Comparison of ENCODE assay signal across 32 cellular contexts in the genomic region with DNA sequence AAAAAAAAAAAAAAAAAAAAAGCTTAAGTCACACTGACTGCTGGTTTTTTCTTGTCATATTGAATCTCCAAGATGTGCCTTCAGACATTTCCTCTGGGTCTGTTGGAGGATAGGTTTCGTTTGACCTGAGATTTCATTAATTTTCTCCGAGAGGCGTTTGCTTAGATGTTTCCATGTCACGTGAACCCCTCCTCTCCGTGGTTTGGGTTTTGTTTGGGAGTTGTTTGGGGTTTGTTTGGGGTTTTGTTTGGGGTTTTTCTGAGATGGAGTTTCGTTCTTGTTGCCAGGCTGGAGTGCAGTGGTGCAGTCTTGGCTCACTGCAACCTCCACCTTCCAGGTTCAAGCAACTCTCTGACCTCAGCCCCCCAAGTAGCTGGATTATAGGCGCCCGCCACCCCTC.
"Had no signal": no experiment of that assay in that cellular context is flagged by ENCODE, and none has a peak within 500 bp of the region (broad histone marks: within the 10 kb centered on the region; RNA-seq: fewer than 3 reads in every experiment).

No MANE protein-coding gene starts in this region.

- H3K4me3 ChIP-seq: MG63, Peyer's patch, SJSA1 had no signal

- H3K9me2 ChIP-seq: SK-N-SH had no signal

- ATAC-seq: PC-3 had no signal

- H3K9ac ChIP-seq: SK-N-SH had no signal

- H3K27me3 ChIP-seq: Peyer's patch, SJSA1 had no signal

- DNase-seq: MG63, NCI-H1048, NCI-H1092 treated with DMSO at 0.1 percent for 48 hours, NCI-H1105 treated with DMSO at 0.1 percent for 48 hours, NCI-H1417, NCI-H1436, NCI-H146, NCI-H1694, NCI-H187, NCI-H1930, NCI-H2029 treated with DMSO at 0.1 percent for 48 hours, NCI-H2081 treated with DMSO at 0.1 percent for 48 hours, NCI-H2107, NCI-H2171, NCI-H226, NCI-H446 treated with DMSO at 0.1 percent for 48 hours, NCI-H510A, NCI-H524, NCI-H526, NCI-H69, NCI-H748 treated with DMSO at 0.1 percent for 48 hours, NCI-H82, OCI-M1, PC-3, Peyer's patch, Right ventricle myocardium superior, RPMI8226, SHP77 treated with DMSO at 0.1 percent for 48 hours, SK-N-SH, SW 1271, T-helper 1 cell had no signal

- H3K4me1 ChIP-seq: Peyer's patch, SJSA1 had no signal

- H3K4me2 ChIP-seq: SK-N-SH had no signal

- H3K36me3 ChIP-seq: MG63, Peyer's patch, SJSA1 had no signal

- H3K9me3 ChIP-seq: Peyer's patch, SJSA1, SK-N-SH had no signal

- H3K27ac ChIP-seq: Peyer's patch, SJSA1 had no signal
